11 cellular contexts compared by ENCODE assay signal in genomic region chr12:96237035-96237434, GRCh38. TPM values are rescaled to one million over a fixed set of nuclear protein-coding genes. Genes with fewer than 3 reads are reported as not detected.
DNase-seq lines count a peak whose midpoint lies in the region; ATAC-seq and TF ChIP-seq lines count a peak whose summit lies in the region.
"Had no signal": no experiment of that assay in that cellular context is flagged by ENCODE, and none has a peak within 500 bp of the region (broad histone marks: within the 10 kb centered on the region; RNA-seq: fewer than 3 reads in every experiment).

No MANE protein-coding gene starts in this region.

- no peaks in the 10 kb centered on the region for H3K27me3 Mint-ChIP-seq in CD8-positive, alpha-beta memory T cell
- H3K27me3 Mint-ChIP-seq in T-cell: no peaks in the 10 kb centered on the region

- ATAC-seq in T-cell (replicated peaks in 1 of 4) (no peak), gastrocnemius medialis (no peak)

- H3K9me3 Mint-ChIP-seq in CD8-positive, alpha-beta memory T cell: peaks cover 0 to 2% (median 0%) of the 10 kb centered on the region in 5 donors
- no peaks in the 10 kb centered on the region for H3K9me3 Mint-ChIP-seq in T-cell
- H3K9me3 Mint-ChIP-seq: GM23338 had no signal

- intact Hi-C loops in gastrocnemius medialis (cut with DNase I; ENCODE audit: low total_unique reads): loop anchor here (10.0 kb wide), 1 partner anchor 382 kb away; the partner anchor contains the start of gene SNRPF

- peaks cover 69 to 92% (median 74%) of the 10 kb centered on the region in 3 donors for H3K4me1 Mint-ChIP-seq in CD8-positive, alpha-beta memory T cell
- peaks cover 72 to 86% (median 75%) of the 10 kb centered on the region in 3 donors for H3K4me1 Mint-ChIP-seq in T-cell

- no peak for TF ChIP-seq CTCF in fibroblast of lung (conservative IDR thresholded peaks at IDR 0.05 in 1 of 2, IDR thresholded peaks at IDR 0.05 in 1 of 2; ENCODE audit: low read depth in 1 of 2, low read length in 2 of 2)
- no peak for TF ChIP-seq CTCF in gastrocnemius medialis (IDR thresholded peaks at IDR 0.05 in 4 of 5, conservative IDR thresholded peaks at IDR 0.05 in 1 of 5)
- no peak for TF ChIP-seq CTCF in GM13976 (IDR thresholded peaks at IDR 0.05; ENCODE audit: borderline replicate concordance, control extremely low read depth, extremely low read depth, insufficient read depth, missing control alignments)

- POLR2A ChIA-PET in CD8-positive, alpha-beta memory T cell (lab: Charles Lee): no interaction called here
- POLR2A ChIA-PET in T-cell (lab: Charles Lee): no interaction called here

- H3K36me3 Mint-ChIP-seq in CD8-positive, alpha-beta memory T cell: peaks cover 0 to 9% (median 7%) of the 10 kb centered on the region in 3 donors
- H3K36me3 Mint-ChIP-seq in T-cell: peaks cover 40% of the 10 kb centered on the region

- peak overlapping the region in 5 of 7 donors; percentile 20 to 77 (median 70) for H3K4me3 Mint-ChIP-seq in CD8-positive, alpha-beta memory T cell
- H3K4me3 Mint-ChIP-seq in T-cell: peak overlapping the region; percentile 7 to 54 (median 21)
- H3K4me3 Mint-ChIP-seq: GM23338 had no signal

- no peak overlapping the region for H3K4me3 ChIP-seq in CD8-positive, alpha-beta memory T cell (ENCODE audit: low read length)
- H3K4me3 ChIP-seq in fibroblast of lung (replicated peaks in 1 of 4; ENCODE audit: control extremely low read depth in 1 of 4, insufficient read depth in 1 of 4, low read depth in 3 of 4, low read length in 4 of 4) (no peak overlapping the region), gastrocnemius medialis (peak overlapping the region in 1 of 4 donors; percentile 6)
- H3K4me3 ChIP-seq: dorsolateral prefrontal cortex, GM23338 had no signal

- CTCF ChIA-PET in CD8-positive, alpha-beta memory T cell (lab: Charles Lee): interaction anchor here (2.3 kb wide), 1 partner anchor 22 kb away, joined by 15 read pairs; no protein-coding TSS in a partner anchor
- CTCF ChIA-PET in T-cell (lab: Charles Lee): interaction anchor here (0.5 to 0.8 kb wide), 3 partner anchors 279 to 280 kb away, joined by 3 to 5 read pairs (median 4); no protein-coding TSS in a partner anchor

- H3K9ac ChIP-seq in fibroblast of lung (ENCODE audit: insufficient read depth, low read length): peak overlapping the region; percentile 24

- H2AFZ ChIP-seq in fibroblast of lung (ENCODE audit: low read length): no peak overlapping the region
- H2AFZ ChIP-seq: GM23338 had no signal

- peaks cover 53% of the 10 kb centered on the region for H3K4me1 ChIP-seq in CD8-positive, alpha-beta memory T cell (ENCODE audit: insufficient read depth, low read length)
- H3K4me1 ChIP-seq in fibroblast of lung (ENCODE audit: control insufficient read depth, extremely low read depth, insufficient read depth, low read length): peaks cover 50% of the 10 kb centered on the region
- H3K4me1 ChIP-seq in gastrocnemius medialis: peaks cover 42 to 59% of the 10 kb centered on the region in 2 donors

- peak overlapping the region; percentile 78 to 97 (median 96) for H3K27ac Mint-ChIP-seq in CD8-positive, alpha-beta memory T cell
- peak overlapping the region; percentile 79 to 83 for H3K27ac Mint-ChIP-seq in T-cell
- H3K27ac Mint-ChIP-seq: GM23338 had no signal

- peak overlapping the region; percentile 38 for H3K4me2 ChIP-seq in fibroblast of lung (ENCODE audit: extremely low read depth, insufficient read depth, low read length)
- H3K4me2 ChIP-seq: GM23338 had no signal

- peak overlapping the region; percentile 20 for H3K27ac ChIP-seq in CD8-positive, alpha-beta memory T cell (ENCODE audit: low read depth, low read length)
- H3K27ac ChIP-seq in fibroblast of lung (ENCODE audit: insufficient read depth, low read length) (peak overlapping the region; percentile 92), gastrocnemius medialis (peak overlapping the region; percentile 43 to 69 (median 64))

- no peaks in the 10 kb centered on the region for H4K20me1 ChIP-seq in fibroblast of lung (ENCODE audit: control insufficient read depth, extremely low read depth, insufficient read depth, low read length)

- H3K36me3 ChIP-seq in CD8-positive, alpha-beta memory T cell (ENCODE audit: insufficient read depth, low read length): no peaks in the 10 kb centered on the region
- H3K36me3 ChIP-seq in fibroblast of lung (ENCODE audit: control insufficient read depth, insufficient read depth, low read length) (no peaks in the 10 kb centered on the region), gastrocnemius medialis (no peaks in the 10 kb centered on the region)

- in situ Hi-C loops in gastrocnemius medialis (cut with MboI; ENCODE audit: low sequenced_read_pairs in 4 of 4) (no loop called here), GM13976 (cut with MboI; ENCODE audit: low sequenced_read_pairs, unreplicated experiment) (no loop called here)

- H3K79me2 ChIP-seq in fibroblast of lung (ENCODE audit: control insufficient read depth, insufficient read depth, low read length): peaks cover 52% of the 10 kb centered on the region

- no peak for DNase-seq in CD8-positive, alpha-beta memory T cell
- DNase-seq in T-cell: no peak
- DNase-seq in fibroblast of lung (ENCODE audit: low read depth in 2 of 2): peak; percentile 52 to 53
- DNase-seq in gastrocnemius medialis: no peak
- no peak for DNase-seq in iPS-NIHi11 (ENCODE audit: low spot score)
- no peak for DNase-seq in GM13976 (ENCODE audit: low spot score)
- DNase-seq in GM03348 (ENCODE audit: low spot score): no peak
- DNase-seq: DMS79, dorsolateral prefrontal cortex, NCI-H510A treated with DMSO at 0.1 percent for 48 hours had no signal

- no peaks in the 10 kb centered on the region for H3K9me3 ChIP-seq in CD8-positive, alpha-beta memory T cell (ENCODE audit: low read length)
- H3K9me3 ChIP-seq in fibroblast of lung (ENCODE audit: control insufficient read depth, insufficient read depth, low read depth, low read length) (no peaks in the 10 kb centered on the region), gastrocnemius medialis (no peaks in the 10 kb centered on the region)

- TF ChIP-seq POLR2A in gastrocnemius medialis (IDR thresholded peaks at IDR 0.05): no peak

- H3K27me3 ChIP-seq in CD8-positive, alpha-beta memory T cell (ENCODE audit: insufficient read depth, low read length, poor library complexity, severe bottlenecking): no peaks in the 10 kb centered on the region
- H3K27me3 ChIP-seq in fibroblast of lung (ENCODE audit: control insufficient read depth, insufficient read depth, low read length) (no peaks in the 10 kb centered on the region), gastrocnemius medialis (peaks cover 9 to 15% (median 13%) of the 10 kb centered on the region in 3 donors)
- H3K27me3 ChIP-seq: dorsolateral prefrontal cortex had no signal

RNA-seq across cellular contexts. Expression of gene ELK3, which starts 42.9 kb away (rescaled TPM):
- total RNA-seq in CD8-positive, alpha-beta memory T cell: 10 to 100 TPM; 24.0 to 28.4 TPM
- 44.3 TPM for polyA plus RNA-seq in CD8-positive, alpha-beta memory T cell
- total RNA-seq in T-cell: 10 to 100 TPM; 33.8 to 62.7 (median 55.5) TPM
- total RNA-seq in fibroblast of lung: 13.1 and 14.7 TPM in 2 replicates
- 27.9 and 41.7 TPM in 2 replicates for polyA plus RNA-seq in fibroblast of lung
- 32.0 and 39.5 TPM in 2 replicates for polyA plus RNA-seq in fibroblast of lung (2012)
- polyA minus RNA-seq in fibroblast of lung (ENCODE audit: low replicate concordance): 28.6 and 44.8 TPM in 2 replicates
- total RNA-seq in gastrocnemius medialis: 1 to 10 TPM; 3.7 to 6.6 (median 4.9) TPM

Comparison
In these comparisons a context has a peak if more than half of its experiments do, and no peak if none do; other contexts are left out.
1. DNase-seq: peak in fibroblast of lung (2 of 2); none in CD8-positive, alpha-beta memory T cell (0 of 5), T-cell (0 of 34), gastrocnemius medialis (0 of 2), iPS-NIHi11 (single experiment), GM13976 (single experiment) and GM03348 (single experiment).
2. H3K27ac ChIP-seq: peak in every context shown above with its lines; median percentile 92 in fibroblast of lung; 64 in gastrocnemius medialis; 20 in CD8-positive, alpha-beta memory T cell.